ENCODE assay signal across 14 cellular contexts in the genomic region with DNA sequence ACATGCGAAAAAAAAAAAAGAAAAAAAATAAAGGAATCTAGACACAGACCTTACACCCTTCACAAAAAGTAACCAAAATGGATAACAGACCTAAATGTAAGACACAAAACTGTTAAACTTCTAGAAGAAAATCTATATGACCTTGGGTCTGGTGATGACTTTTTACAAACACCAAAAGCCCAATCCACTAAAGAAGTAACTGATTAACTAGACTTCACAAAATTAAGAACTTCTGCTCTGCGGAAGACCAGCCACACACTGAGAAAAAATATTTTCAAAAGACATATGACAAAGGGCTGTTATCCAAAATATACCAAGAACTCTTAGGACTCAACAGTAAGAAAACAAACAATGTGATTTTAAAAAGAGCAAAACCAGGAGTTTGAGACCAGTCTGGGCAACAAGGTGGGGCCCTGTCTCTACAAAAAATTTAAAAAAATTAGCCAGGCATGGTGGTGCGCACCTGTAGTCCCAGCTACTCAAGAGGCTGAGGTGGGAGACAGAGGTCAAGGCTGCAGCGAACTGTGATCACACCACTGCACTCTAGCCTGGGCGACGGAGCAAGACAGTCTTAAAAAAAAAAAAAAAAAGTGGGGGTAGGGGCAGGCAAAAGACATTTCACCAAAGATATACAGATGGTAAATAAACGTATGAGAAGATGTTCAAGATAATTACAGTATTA.
"Had no signal": no experiment of that assay in that cellular context is flagged by ENCODE, and none has a peak within 500 bp of the region (broad histone marks: within the 10 kb centered on the region; RNA-seq: fewer than 3 reads in every experiment).

No MANE protein-coding gene starts in this region.

- ATAC-seq: foreskin keratinocyte, T-cell had no signal

- H3K27me3 Mint-ChIP-seq: T-cell had no signal

- H3K27ac ChIP-seq: foreskin keratinocyte, SK-N-MC, thyroid gland had no signal

- H3K9me3 ChIP-seq: heart right ventricle, thyroid gland had no signal

- H3K27ac Mint-ChIP-seq: T-cell had no signal

- H3K4me1 ChIP-seq: foreskin keratinocyte, thyroid gland had no signal

- FAIRE-seq: colon, keratinocyte, urothelium cell line had no signal

- H3K9me3 Mint-ChIP-seq: T-cell had no signal

- H3K27me3 ChIP-seq: cardiac muscle cell, foreskin keratinocyte, heart right ventricle, thyroid gland had no signal

- H3K4me3 ChIP-seq: cardiac muscle cell, heart right ventricle, SK-N-MC, thyroid gland had no signal

- H3K4me3 Mint-ChIP-seq: T-cell had no signal

- DNase-seq: activated CD4-positive, alpha-beta T cell treated with anti-CD3 and anti-CD28 coated beads, Interleukin-2, amount 50 U/mL, for 1 hour; activated gamma-delta T cell treated with Interleukin-2 at 50 U/mL for 16 hours; activated T-cell treated with anti-CD3 and anti-CD28 coated beads, Interleukin-2, amount 50 U/mL, for 48 hours; foreskin keratinocyte; heart right ventricle; stimulated activated CD4-positive, alpha-beta T cell treated with anti-CD3 and anti-CD28 coated beads, Interleukin-15, amount 100 ng/mL, for 24 hours; stimulated activated CD4-positive, alpha-beta T cell treated with anti-CD3 and anti-CD28 coated beads, Interleukin-4, amount 100 ng/mL, for 24 hours; T-cell; thyroid gland had no signal
